In the genomic region with DNA sequence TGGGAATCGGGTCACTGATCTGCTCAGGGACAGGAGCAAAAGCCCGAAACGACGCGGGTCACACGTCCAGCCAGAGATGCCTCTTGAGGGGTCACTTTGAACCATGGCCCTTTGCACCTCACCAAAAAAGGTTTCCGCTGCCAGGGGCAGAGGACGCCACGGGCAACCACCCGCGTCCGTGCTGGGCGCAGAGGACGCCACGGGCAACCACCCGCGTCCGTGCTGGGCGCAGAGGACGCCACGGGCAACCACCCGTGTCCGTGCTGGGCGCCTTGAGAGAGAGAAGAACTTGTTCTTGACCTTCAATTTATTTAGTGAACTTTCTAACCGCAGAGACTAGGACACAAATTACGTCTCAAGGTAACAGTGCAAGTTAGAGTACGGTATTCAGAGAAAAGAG, we compare ENCODE assay signal across 1 cellular context.
TF ChIP-seq lines count a peak whose summit lies in the region.

No MANE protein-coding gene starts in this region.

TF ChIP-seq in H1, 55 proteins besides CTCF, POLR2A, EP300 and RAD21:
- TF ChIP-seq BACH1 (IDR thresholded peaks at IDR 0.05; ENCODE audit: low read length): no peak
